8 cellular contexts compared by ENCODE assay signal in the genomic region with DNA sequence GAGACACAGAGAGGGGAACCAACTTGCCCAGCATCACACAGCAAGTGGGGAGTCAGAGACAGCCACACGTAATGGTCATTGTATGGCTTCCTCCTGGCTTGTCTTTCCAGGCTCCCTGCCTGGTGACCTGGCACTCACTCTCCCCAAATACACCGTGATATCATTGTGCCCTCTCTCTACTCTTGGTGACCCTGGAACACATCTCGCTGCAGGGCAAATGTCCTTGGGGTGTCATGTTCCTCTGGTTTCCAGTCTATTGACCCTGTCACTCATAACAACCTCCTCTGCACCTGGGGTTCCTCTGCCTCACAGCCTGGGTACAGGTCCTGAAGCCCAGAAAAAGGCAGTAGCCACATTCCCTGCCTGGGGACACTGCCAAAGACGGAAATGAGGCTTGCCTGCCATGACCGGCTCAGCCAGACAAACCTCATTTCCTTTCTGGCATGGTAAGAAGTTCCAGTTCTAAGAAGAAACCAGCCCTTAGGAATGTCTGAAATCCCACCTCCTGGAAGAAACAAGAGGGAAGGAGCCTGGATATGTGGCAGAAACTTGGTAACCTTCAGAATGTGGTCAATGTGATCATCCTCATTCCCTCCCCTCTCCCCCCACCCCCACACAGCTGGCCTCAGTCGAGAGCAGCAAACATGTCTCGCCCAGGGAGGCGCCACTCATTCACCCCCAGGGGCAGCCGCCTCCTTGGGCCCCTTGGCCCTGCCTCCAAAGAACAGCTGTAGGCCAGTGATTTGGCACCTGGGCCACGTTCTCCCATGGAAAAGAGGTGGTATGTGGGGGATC. TPM values are rescaled to one million over a fixed set of nuclear protein-coding genes. Genes with fewer than 3 reads are reported as not detected.
A peak's percentile ranks its signal among the peaks of the same experiment; 100 is the strongest.
DNase-seq lines count a peak whose midpoint lies in the region; TF ChIP-seq lines count a peak whose summit lies in the region.

No MANE protein-coding gene starts in this region.

- peak overlapping the region; percentile 29 for H3K27ac Mint-ChIP-seq in activated T-helper 1 cell treated with anti-CD3 and anti-CD28 coated beads, Interleukin-12 subunit alpha, Interleukin-12 subunit beta, Interleukin-2, Interleukin-4 antibody, amounts not matched to agents 30 ng/mL and 10 ng/mL and 1 ng/mL, durations not matched to agents 14 hours and 24 hours and 36 hours

- DNase-seq in Daoy (ENCODE audit: low read depth) (peak; percentile 90), cardiac septum (ENCODE audit: low spot score) (peak; percentile 85), renal cortical epithelial cell (ENCODE audit: low read depth) (peak; percentile 87), HEK293T (ENCODE audit: extremely low spot score) (no peak), DMS153 (lab: John Stamatoyannopoulos, UW) (no peak), GM13977 (ENCODE audit: low spot score) (no peak)
- DNase-seq in activated T-helper 1 cell treated with anti-CD3 and anti-CD28 coated beads, Interleukin-12 subunit alpha, Interleukin-12 subunit beta, Interleukin-2, Interleukin-4 antibody, amounts not matched to agents 30 ng/mL and 10 ng/mL and 1 ng/mL, durations not matched to agents 14 hours and 24 hours and 36 hours (ENCODE audit: low spot score): no peak
- no peak for DNase-seq in activated CD4-positive, CD25-positive, alpha-beta regulatory T cell (lab: John Stamatoyannopoulos, UW)

- in situ Hi-C loops in GM13977 (cut with MboI; ENCODE audit: low pct_unique_long_range_greater_than_20kb, low sequenced_read_pairs, unreplicated experiment): no loop called here

- POLR2A ChIA-PET in HEK293T (lab: Yijun Ruan, JAX): no interaction called here

- CTCF ChIA-PET in HEK293T (lab: Yijun Ruan, JAX): no interaction called here

- H3K4me3 Mint-ChIP-seq in activated T-helper 1 cell treated with anti-CD3 and anti-CD28 coated beads, Interleukin-12 subunit alpha, Interleukin-12 subunit beta, Interleukin-2, Interleukin-4 antibody, amounts not matched to agents 30 ng/mL and 10 ng/mL and 1 ng/mL, durations not matched to agents 14 hours and 24 hours and 36 hours: no peak overlapping the region

- intact Hi-C loops in activated T-helper 1 cell treated with anti-CD3 and anti-CD28 coated beads, Interleukin-12 subunit alpha, Interleukin-12 subunit beta, Interleukin-2, Interleukin-4 antibody, amounts not matched to agents 30 ng/mL and 10 ng/mL and 1 ng/mL, durations not matched to agents 14 hours and 24 hours and 36 hours (cut with micrococcal nuclease): loop anchor here (5.0 kb wide), 1 partner anchor 35 kb away; no protein-coding TSS in a partner anchor
- intact Hi-C loops in cardiac septum (cut with DNase I): no loop called here

- no peaks in the 10 kb centered on the region for H3K9me3 Mint-ChIP-seq in activated T-helper 1 cell treated with anti-CD3 and anti-CD28 coated beads, Interleukin-12 subunit alpha, Interleukin-12 subunit beta, Interleukin-2, Interleukin-4 antibody, amounts not matched to agents 30 ng/mL and 10 ng/mL and 1 ng/mL, durations not matched to agents 14 hours and 24 hours and 36 hours

- no peak for TF ChIP-seq CTCF in GM13977 (IDR thresholded peaks at IDR 0.05; ENCODE audit: extremely low read depth, insufficient read depth, missing control alignments)

- H3K36me3 Mint-ChIP-seq in activated T-helper 1 cell treated with anti-CD3 and anti-CD28 coated beads, Interleukin-12 subunit alpha, Interleukin-12 subunit beta, Interleukin-2, Interleukin-4 antibody, amounts not matched to agents 30 ng/mL and 10 ng/mL and 1 ng/mL, durations not matched to agents 14 hours and 24 hours and 36 hours (ENCODE audit: low read depth): peaks cover 22% of the 10 kb centered on the region

- H3K4me1 Mint-ChIP-seq in activated T-helper 1 cell treated with anti-CD3 and anti-CD28 coated beads, Interleukin-12 subunit alpha, Interleukin-12 subunit beta, Interleukin-2, Interleukin-4 antibody, amounts not matched to agents 30 ng/mL and 10 ng/mL and 1 ng/mL, durations not matched to agents 14 hours and 24 hours and 36 hours (ENCODE audit: low read depth): peaks cover 9% of the 10 kb centered on the region

- no peaks in the 10 kb centered on the region for H3K27me3 Mint-ChIP-seq in activated T-helper 1 cell treated with anti-CD3 and anti-CD28 coated beads, Interleukin-12 subunit alpha, Interleukin-12 subunit beta, Interleukin-2, Interleukin-4 antibody, amounts not matched to agents 30 ng/mL and 10 ng/mL and 1 ng/mL, durations not matched to agents 14 hours and 24 hours and 36 hours (ENCODE audit: insufficient read depth)

TF ChIP-seq in HEK293T, 16 proteins besides CTCF, POLR2A, EP300 and RAD21:
- no peak for TF ChIP-seq FOXM1 (IDR thresholded peaks at IDR 0.05; ENCODE audit: borderline replicate concordance)
- no peak for TF ChIP-seq SUZ12 (IDR thresholded peaks at IDR 0.05)
- TF ChIP-seq FOXK2 (IDR thresholded peaks at IDR 0.05): no peak
- no peak for TF ChIP-seq NFRKB (IDR thresholded peaks at IDR 0.05)
- TF ChIP-seq ELF4 (IDR thresholded peaks at IDR 0.05): no peak

RNA-seq across cellular contexts. Expression of gene SMU1, which starts 30.6 kb away (rescaled TPM):
- 43.9 and 44.3 TPM in 2 replicates for total RNA-seq in Daoy (2014; rRNA removed; shearing (Covaris generic))
- total RNA-seq in activated T-helper 1 cell treated with anti-CD3 and anti-CD28 coated beads, Interleukin-12 subunit alpha, Interleukin-12 subunit beta, Interleukin-2, Interleukin-4 antibody, amounts not matched to agents 30 ng/mL and 10 ng/mL and 1 ng/mL, durations not matched to agents 14 hours and 24 hours and 36 hours: 28.8 TPM in 2 replicates
- total RNA-seq in cardiac septum: 16.4 TPM
- total RNA-seq in renal cortical epithelial cell: 36.1 and 45.7 TPM in 2 replicates

Comparison
In these comparisons a context has a peak if more than half of its experiments do, and no peak if none do; other contexts are left out.
1. DNase-seq: peak in Daoy (single experiment), cardiac septum (single experiment) and renal cortical epithelial cell (single experiment); none in activated T-helper 1 cell treated with anti-CD3 and anti-CD28 coated beads, Interleukin-12 subunit alpha, Interleukin-12 subunit beta, Interleukin-2, Interleukin-4 antibody, amounts not matched to agents 30 ng/mL and 10 ng/mL and 1 ng/mL, durations not matched to agents 14 hours and 24 hours and 36 hours (single experiment), HEK293T (single experiment), DMS153 (single experiment), activated CD4-positive, CD25-positive, alpha-beta regulatory T cell (0 of 4) and GM13977 (single experiment).